12 cellular contexts compared by ENCODE assay signal in the genomic region with DNA sequence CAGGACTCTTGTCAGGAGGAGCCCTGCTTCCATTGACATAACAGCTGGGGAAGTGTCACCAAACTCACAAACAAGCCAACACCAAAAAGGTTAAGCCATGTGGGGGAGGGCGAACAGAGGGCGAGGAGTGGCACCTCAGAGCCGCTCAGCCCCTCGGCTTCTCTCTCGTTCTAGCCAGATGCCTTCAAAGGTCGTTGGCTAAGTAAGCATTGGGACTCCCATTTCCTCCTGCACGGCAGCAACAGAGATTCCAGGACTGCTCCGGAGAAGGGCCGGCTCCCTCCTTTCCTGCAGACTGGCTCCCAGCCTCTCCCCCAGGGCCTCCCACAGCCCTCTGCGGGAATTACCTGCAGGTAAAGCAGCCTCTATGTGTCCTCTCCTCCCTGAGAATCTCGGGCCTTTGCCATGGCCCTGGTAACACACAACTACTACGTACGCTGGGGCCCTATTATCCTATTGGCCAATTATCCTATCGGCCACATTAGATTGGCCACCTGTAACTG. TPM values are rescaled to one million over a fixed set of nuclear protein-coding genes. Genes with fewer than 3 reads are reported as not detected.
A peak's percentile ranks its signal among the peaks of the same experiment; 100 is the strongest.
DNase-seq lines count a peak whose midpoint lies in the region; ATAC-seq, FAIRE-seq and TF ChIP-seq lines count a peak whose summit lies in the region.
"Had no signal": no experiment of that assay in that cellular context is flagged by ENCODE, and none has a peak within 500 bp of the region (broad histone marks: within the 10 kb centered on the region; RNA-seq: fewer than 3 reads in every experiment).

No MANE protein-coding gene starts in this region.

- H3K79me2 ChIP-seq in K562 (ENCODE audit: control insufficient read depth, insufficient read depth, low read length): no peaks in the 10 kb centered on the region

- TF ChIP-seq POLR2A in K562 (conservative IDR thresholded peaks at IDR 0.05): no peak

- H3K9me1 ChIP-seq in K562 (ENCODE audit: control insufficient read depth, insufficient read depth, low read length): no peaks in the 10 kb centered on the region

- no peak for TF ChIP-seq CTCF in K562 (IDR thresholded peaks at IDR 0.05 in 2 of 3, conservative IDR thresholded peaks at IDR 0.05 in 1 of 3; ENCODE audit: insufficient read depth in 2 of 3, low read depth in 1 of 3, low read length in 3 of 3)
- no peak for TF ChIP-seq CTCF in psoas muscle (IDR thresholded peaks at IDR 0.05)

- no peak for ATAC-seq in K562
- peak; percentile 5 for ATAC-seq in left lobe of liver
- no peak for ATAC-seq in psoas muscle
- ATAC-seq in GM18498 (IDR thresholded peaks at IDR 0.05; ENCODE audit: unreplicated experiment): no peak
- no peak for ATAC-seq in GM19463 (IDR thresholded peaks at IDR 0.05; ENCODE audit: unreplicated experiment)
- ATAC-seq: stimulated activated memory B cell treated with anti-CD40 and anti-IgM and Interleukin-4, amounts not matched to agents 10 μg/mL and 1 μg/mL and 100 μg/mL, for 72 hours had no signal

- H4K20me1 ChIP-seq in BLaER1 (no peaks in the 10 kb centered on the region), K562 (replicated peaks; ENCODE audit: control insufficient read depth, insufficient read depth, low read length) (no peaks in the 10 kb centered on the region)

- H2AFZ ChIP-seq in K562 (ENCODE audit: low read depth, low read length): peak overlapping the region; percentile 44; the same call in 1 of the 2 replicates

- H3K36me3 ChIP-seq in BLaER1 (no peaks in the 10 kb centered on the region), K562 (ENCODE audit: control insufficient read depth, insufficient read depth, low read length) (no peaks in the 10 kb centered on the region), psoas muscle (ENCODE audit: insufficient read depth in 1 of 2, low read depth in 1 of 2) (no peaks in the 10 kb centered on the region)

- WGBS in K562 (ENCODE audit: insufficient coverage, low coverage, missing lambda C conversion rate): 50% methylated on average over 12 of the region's 14 CpGs
- 76 to 81% (median 77%) methylated on average over 9 to 14 of the region's 14 CpGs for WGBS in psoas muscle, 3 donors

- H3K4me3 ChIP-seq in BLaER1 (0 out of 2 replicates have a peak overlapping the region, but pooled peaks have one; percentile 33), K562 (no peak overlapping the region), psoas muscle (no peak overlapping the region)

- intact Hi-C loops in K562 (cut with micrococcal nuclease): no loop called here
- intact Hi-C loops in psoas muscle (cut with DNase I): loop anchor here in 1 of 2 donors (5.0 kb wide), 1 partner anchor 44 kb away; no protein-coding TSS in a partner anchor

- no peak for TF ChIP-seq RAD21 in K562 (CRISPR knock-in tag; conservative IDR thresholded peaks at IDR 0.05 in 1 of 2, IDR thresholded peaks at IDR 0.05 in 1 of 2)

- POLR2A ChIA-PET in K562 (lab: Yijun Ruan, JAX): interaction anchor here (0.8 to 1.1 kb wide), 2 partner anchors 10 to 284 kb away, joined by 3 to 6 read pairs; no protein-coding TSS in a partner anchor

- FAIRE-seq in K562 (lab: Jason Lieb, UNC): no peak
- FAIRE-seq: colon had no signal

- H3K27me3 ChIP-seq in BLaER1 (no peaks in the 10 kb centered on the region), K562 (ENCODE audit: control insufficient read depth in 2 of 2, insufficient read depth in 2 of 2, low read length in 2 of 2) (peaks cover 14 to 49% of the 10 kb centered on the region in 2 experiments; a peak in 4 of 5 replicates), psoas muscle (ENCODE audit: insufficient read depth in 3 of 3, low read length in 2 of 3) (no peaks in the 10 kb centered on the region)

- BruUV-seq in K562 (replicated peaks; lab: Mats Ljungman, UMichigan): no TSS peak

- H3K9me3 ChIP-seq in BLaER1 (no peaks in the 10 kb centered on the region; the same call in 1 of the 2 replicates), K562 (replicated peaks; ENCODE audit: control insufficient read depth, insufficient read depth, low read depth, low read length) (no peaks in the 10 kb centered on the region), psoas muscle (no peaks in the 10 kb centered on the region)

- DNase-seq in K562 (ENCODE audit: extremely low read depth in 1 of 4, low spot score in 3 of 4) (no peak), left lobe of liver (ENCODE audit: low spot score) (peak; percentile 67), psoas muscle (peak; percentile 2 to 42), islet precursor cell (no peak), NCI-H187 treated with DMSO at 0.1 percent for 48 hours (lab: John Stamatoyannopoulos, UW) (no peak)
- DNase-seq: activated effector memory CD4-positive, alpha-beta T cell treated with Interleukin-2 at 50 U/mL for 16 hours; erythroblast had no signal

- H3K27ac ChIP-seq in BLaER1: peak overlapping the region; percentile 97
- H3K27ac ChIP-seq in K562 (ENCODE audit: extremely low read depth, low read depth, low read length): no peak overlapping the region
- H3K27ac ChIP-seq in psoas muscle: no peak overlapping the region

- H3K4me2 ChIP-seq in BLaER1: peak overlapping the region; percentile 91
- H3K4me2 ChIP-seq in K562 (ENCODE audit: insufficient read depth, low read length): no peak overlapping the region

- CTCF ChIA-PET in K562 (lab: Yijun Ruan, JAX; ENCODE audit: low intra/inter-chr PET ratio): interaction anchor here (2.1 kb wide), 1 partner anchor 45 kb away, joined by 13 read pairs; no protein-coding TSS in a partner anchor

- TF ChIP-seq EP300 in K562 (IDR thresholded peaks at IDR 0.05; ENCODE audit: low read length): no peak

- peak overlapping the region; percentile 81 for H3K9ac ChIP-seq in BLaER1
- peak overlapping the region in 1 of 2 experiments; percentile 50; a peak in 1 of 4 replicates for H3K9ac ChIP-seq in K562 (ENCODE audit: insufficient read depth in 1 of 2, low read depth in 2 of 2, low read length in 2 of 2)

- H3K4me1 ChIP-seq in BLaER1 (peaks cover 100% of the 10 kb centered on the region), K562 (replicated peaks in 1 of 2; ENCODE audit: control insufficient read depth in 2 of 2, insufficient read depth in 2 of 2, low read length in 2 of 2) (peaks cover 10 to 30% of the 10 kb centered on the region in 2 experiments; a peak in 4 of 5 replicates), psoas muscle (peaks cover 5% of the 10 kb centered on the region)

- in situ Hi-C loops in K562 (cut with MboI): no loop called here

TF ChIP-seq in K562, 482 proteins besides CTCF, POLR2A, EP300 and RAD21 (continues in another document):
- TF ChIP-seq ZKSCAN1 (IDR thresholded peaks at IDR 0.05; ENCODE audit: low read depth, low read length): no peak
- TF ChIP-seq, protein P1, sequence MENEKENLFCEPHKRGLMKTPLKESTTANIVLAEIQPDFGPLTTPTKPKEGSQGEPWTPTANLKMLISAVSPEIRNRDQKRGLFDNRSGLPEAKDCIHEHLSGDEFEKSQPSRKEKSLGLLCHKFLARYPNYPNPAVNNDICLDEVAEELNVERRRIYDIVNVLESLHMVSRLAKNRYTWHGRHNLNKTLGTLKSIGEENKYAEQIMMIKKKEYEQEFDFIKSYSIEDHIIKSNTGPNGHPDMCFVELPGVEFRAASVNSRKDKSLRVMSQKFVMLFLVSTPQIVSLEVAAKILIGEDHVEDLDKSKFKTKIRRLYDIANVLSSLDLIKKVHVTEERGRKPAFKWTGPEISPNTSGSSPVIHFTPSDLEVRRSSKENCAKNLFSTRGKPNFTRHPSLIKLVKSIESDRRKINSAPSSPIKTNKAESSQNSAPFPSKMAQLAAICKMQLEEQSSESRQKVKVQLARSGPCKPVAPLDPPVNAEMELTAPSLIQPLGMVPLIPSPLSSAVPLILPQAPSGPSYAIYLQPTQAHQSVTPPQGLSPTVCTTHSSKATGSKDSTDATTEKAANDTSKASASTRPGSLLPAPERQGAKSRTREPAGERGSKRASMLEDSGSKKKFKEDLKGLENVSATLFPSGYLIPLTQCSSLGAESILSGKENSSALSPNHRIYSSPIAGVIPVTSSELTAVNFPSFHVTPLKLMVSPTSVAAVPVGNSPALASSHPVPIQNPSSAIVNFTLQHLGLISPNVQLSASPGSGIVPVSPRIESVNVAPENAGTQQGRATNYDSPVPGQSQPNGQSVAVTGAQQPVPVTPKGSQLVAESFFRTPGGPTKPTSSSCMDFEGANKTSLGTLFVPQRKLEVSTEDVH (IDR thresholded peaks at IDR 0.05; ENCODE audit: low read depth, partially characterized antibody): no peak
- TF ChIP-seq RNF2 (IDR thresholded peaks at IDR 0.05): no peak
- TF ChIP-seq MTA3 (IDR thresholded peaks at IDR 0.05; ENCODE audit: borderline replicate concordance): no peak

RNA-seq across cellular contexts. Expression of gene RNU6ATAC, which starts 52.1 kb away (rescaled TPM):
- total RNA-seq in K562 (2011; cell fraction: chromatin; rRNA removed; ENCODE audit: low replicate concordance): not detected in 2 replicates
- under 0.01 TPM in 2 replicates for total RNA-seq in K562 (2011; cell fraction: nucleolus; rRNA removed)
- under 0.01 TPM in 1 of 2 replicates, not detected in the other for total RNA-seq in K562 (2011; cell fraction: nucleoplasm; rRNA removed)
- total RNA-seq in K562 (2014; rRNA removed) (not detected in 2 replicates), K562 (2014; rRNA removed; fragmentation: Illumina TruSeq; extraction: Trizol) (3,061 and 4,723 TPM in 2 replicates), K562 (2015; rRNA removed; fragmentation: Illumina TruSeq; extraction: Trizol) (352 and 491 TPM in 2 replicates), K562 (2021) (143 and 200 TPM in 2 replicates), left lobe of liver (25.8 TPM), psoas muscle (100 to 1,000 TPM in 2 of 4 donors, 10 to 100 TPM in 2; 13.1 to 120 (median 74.0) TPM)
- polyA plus RNA-seq in K562 (2011; rRNA removed) (not detected in 2 replicates), K562 (2014; fragmentation: Illumina TruSeq; extraction: Trizol) (not detected in 2 replicates), K562 (2014; fragmentation: Nextera tagmentation; extraction: Ambion mirVana) (not detected), K562 (2014; rRNA removed) (not detected in 2 replicates), psoas muscle (not detected)
- polyA plus RNA-seq in K562 (2011; cell fraction: cytosol; rRNA removed): not detected in 2 replicates
- not detected in 2 replicates for polyA plus RNA-seq in K562 (2011; cell fraction: nucleus; rRNA removed)
- polyA plus RNA-seq in K562 (2012): not detected in 2 replicates
- 1,988 and 3,166 TPM in 2 replicates for polyA minus RNA-seq in K562 (2011; rRNA and poly(A)+ RNA removed)
- polyA minus RNA-seq in K562 (2011; cell fraction: cytosol; rRNA and poly(A)+ RNA removed): 917 and 3,812 TPM in 2 replicates
- under 0.01 TPM in 2 replicates for polyA minus RNA-seq in K562 (2011; cell fraction: nucleus; rRNA and poly(A)+ RNA removed)

Comparison
In these comparisons a context has a peak if more than half of its experiments do, and no peak if none do; other contexts are left out.
1. DNase-seq: peak in left lobe of liver (single experiment) and psoas muscle (2 of 2); none in K562 (0 of 4), islet precursor cell (single experiment) and NCI-H187 treated with DMSO at 0.1 percent for 48 hours (single experiment).